1 cellular context compared by ENCODE assay signal in genomic region chr2:98877658-98878057, GRCh38. TPM values are rescaled to one million over a fixed set of nuclear protein-coding genes. Genes with fewer than 3 reads are reported as not detected.
"Had no signal": no experiment of that assay in that cellular context is flagged by ENCODE, and none has a peak within 500 bp of the region (broad histone marks: within the 10 kb centered on the region; RNA-seq: fewer than 3 reads in every experiment).

No MANE protein-coding gene starts in this region.

RNA-seq across cellular contexts. Expression of gene CRACDL, which starts 58.4 kb away (rescaled TPM):
- total RNA-seq: activated B cell treated with CpG ODN at 0.5 μM for 24 hours had no signal
